In the genomic region with DNA sequence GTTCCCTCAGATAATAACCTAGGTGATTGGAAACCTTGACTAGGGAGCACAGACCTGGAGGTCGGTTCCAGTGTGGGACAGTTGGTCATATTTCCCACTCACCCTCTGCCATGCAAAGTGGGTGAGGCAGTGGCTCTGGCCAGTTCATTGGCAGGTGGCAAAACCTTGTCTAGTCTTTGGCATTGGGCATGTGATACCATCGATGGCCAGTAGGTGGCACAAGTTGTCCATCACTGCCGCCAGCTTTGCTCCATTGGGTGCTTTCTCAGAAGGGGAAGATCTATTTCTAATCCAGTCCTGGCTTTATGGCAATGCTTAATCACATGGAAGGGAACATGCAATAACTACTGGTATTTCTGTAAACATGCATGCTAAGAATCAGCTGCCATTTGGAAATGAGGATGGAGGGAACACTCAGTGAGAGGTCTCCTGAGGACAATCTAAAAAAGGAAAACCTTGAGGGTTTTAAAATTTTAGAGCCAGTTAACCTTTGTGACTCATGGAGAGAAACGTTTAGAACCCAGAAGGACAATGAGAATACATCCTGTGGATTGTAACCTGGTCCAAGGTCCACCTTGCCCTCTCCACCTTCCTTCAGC, we compare ENCODE assay signal across 7 cellular contexts.
DNase-seq lines count a peak whose midpoint lies in the region; ATAC-seq, FAIRE-seq and TF ChIP-seq lines count a peak whose summit lies in the region.
"Not testable (repeated sequence)": the region's sequence is repeated elsewhere in the genome, so short reads cannot be mapped to it uniquely, and the experiment has no call there.

No MANE protein-coding gene starts in this region.

- H4K91ac ChIP-seq in H9 (ENCODE audit: insufficient read length, low read depth, low read length); H1 (replicated peaks; ENCODE audit: insufficient read length, low read length): not testable (repeated sequence)

- not testable (repeated sequence) for H3K23me2 ChIP-seq in H9 (ENCODE audit: insufficient read length, low read depth, low read length, poor library complexity, severe bottlenecking); H1 (ENCODE audit: low read depth, low read length)

- not testable (repeated sequence) for H2AFZ ChIP-seq in H9 (ENCODE audit: low read length); H1 (ENCODE audit: low read length)

- H3K9me3 Mint-ChIP-seq in H9; activated CD8-positive, alpha-beta memory T cell treated with anti-CD3 and anti-CD28 coated beads, Interleukin-2, amount 10 ng/mL, durations not matched to agents 7 days and 5 days (ENCODE audit: low read depth): not testable (repeated sequence)

- DNase-seq in H9; activated CD8-positive, alpha-beta memory T cell treated with anti-CD3 and anti-CD28 coated beads, Interleukin-2, amount 10 ng/mL, durations not matched to agents 7 days and 5 days; H1 (ENCODE audit: low read depth in 1 of 2, low spot score in 2 of 2); right cardiac atrium: not testable (repeated sequence)
- peak; percentile 4 for DNase-seq in LHCN-M2 (ENCODE audit: low read depth)

- H3K4me2 ChIP-seq in H9 (ENCODE audit: insufficient read depth, insufficient read length, low read length); H1 (ENCODE audit: insufficient read depth in 1 of 2, low read depth in 2 of 2, low read length in 2 of 2): not testable (repeated sequence)

- FAIRE-seq in H1 (lab: Jason Lieb, UNC), result peak; percentile 99

- H3K23ac ChIP-seq in H9 (ENCODE audit: insufficient read length, low read depth, low read length); H1 (ENCODE audit: insufficient read length): not testable (repeated sequence)

- not testable (repeated sequence) for H2BK120ac ChIP-seq in H9 (ENCODE audit: low read depth, low read length, poor library complexity, severe bottlenecking); H1 (replicated peaks; ENCODE audit: low read depth, low read length)

- H3K9ac ChIP-seq in H9 (ENCODE audit: extremely low read depth, insufficient read length, low read length); H1 (replicated peaks in 1 of 4; ENCODE audit: extremely low read depth in 1 of 4, low read depth in 3 of 4, low read length in 3 of 4): not testable (repeated sequence)

- not testable (repeated sequence) for H3K36me3 ChIP-seq in H1 (ENCODE audit: control insufficient read depth in 2 of 4, insufficient read depth in 4 of 4, low read length in 3 of 4); neutrophil

- H3K4ac ChIP-seq in H9 (ENCODE audit: low read depth, low read length); H1 (replicated peaks; ENCODE audit: insufficient read length, low read depth, low read length): not testable (repeated sequence)

- H2BK12ac ChIP-seq in H9 (ENCODE audit: insufficient read length, low read depth, low read length); H1 (ENCODE audit: low read depth, low read length): not testable (repeated sequence)

- POLR2A ChIA-PET in H1 (lab: Charles Lee; ENCODE audit: partially characterized antibody), result not testable (repeated sequence)

- not testable (repeated sequence) for H3K36me3 Mint-ChIP-seq in H9 (ENCODE audit: insufficient read depth in 1 of 3, low read depth in 3 of 3); activated CD8-positive, alpha-beta memory T cell treated with anti-CD3 and anti-CD28 coated beads, Interleukin-2, amount 10 ng/mL, durations not matched to agents 7 days and 5 days

- H4K8ac ChIP-seq in H9 (replicated peaks; ENCODE audit: insufficient read length, low read depth, low read length); H1 (ENCODE audit: extremely low read depth, insufficient read depth, low read length): not testable (repeated sequence)

- H3T11ph ChIP-seq in H9 (ENCODE audit: low read length), result not testable (repeated sequence)

- not testable (repeated sequence) for H3K4me1 ChIP-seq in H9 (ENCODE audit: insufficient read depth, low read length); H1 (replicated peaks in 1 of 4; ENCODE audit: control insufficient read depth in 3 of 4, insufficient read depth in 4 of 4, low read length in 3 of 4); right cardiac atrium (ENCODE audit: control insufficient read depth, insufficient read depth, low read length); neutrophil (ENCODE audit: control insufficient read depth in 1 of 2, insufficient read depth in 1 of 2, low read depth in 1 of 2, low read length in 1 of 2)

- H2BK15ac ChIP-seq in H9 (ENCODE audit: low read depth, low read length); H1 (ENCODE audit: low read length): not testable (repeated sequence)

- not testable (repeated sequence) for H3K27me3 ChIP-seq in H9 (ENCODE audit: insufficient read depth, low read length); H1 (replicated peaks in 1 of 4; ENCODE audit: control insufficient read depth in 3 of 4, extremely low read depth in 1 of 4, insufficient read depth in 3 of 4, low read length in 3 of 4); right cardiac atrium (ENCODE audit: control insufficient read depth, insufficient read depth); neutrophil

- H3K27me3 Mint-ChIP-seq in H9 (ENCODE audit: low read depth); activated CD8-positive, alpha-beta memory T cell treated with anti-CD3 and anti-CD28 coated beads, Interleukin-2, amount 10 ng/mL, durations not matched to agents 7 days and 5 days: not testable (repeated sequence)

- TF ChIP-seq RAD21 in H1 (IDR thresholded peaks at IDR 0.05 in 1 of 2, conservative IDR thresholded peaks at IDR 0.05 in 1 of 2; ENCODE audit: low read depth in 2 of 2, low read length in 2 of 2), result peak; percentile 25 to 26; a peak in 2 of 4 replicates

- not testable (repeated sequence) for TF ChIP-seq POLR2A in H1 (IDR thresholded peaks at IDR 0.05; ENCODE audit: control extremely low read depth in 1 of 2, low read depth in 2 of 2, low read length in 2 of 2)

- intact Hi-C loops in right cardiac atrium (cut with DNase I), result not testable (repeated sequence)

- H2AK5ac ChIP-seq in H9 (ENCODE audit: insufficient read length, low read length); H1 (ENCODE audit: low read depth, low read length): not testable (repeated sequence)

- H2BK20ac ChIP-seq in H9 (ENCODE audit: low read depth, low read length, poor library complexity, severe bottlenecking); H1 (ENCODE audit: low read length): not testable (repeated sequence)

- not testable (repeated sequence) for H3K79me2 ChIP-seq in H9 (ENCODE audit: insufficient read depth, low read length); H1 (ENCODE audit: control insufficient read depth in 1 of 2, insufficient read depth in 2 of 2, low read length in 2 of 2)

- WGBS in H9 (ENCODE audit: extremely low coverage, insufficient read length, low lambda C conversion rate), result no CpG with 5 or more reads among the region's 4 CpGs
- 46% methylated on average over 2 of the region's 4 CpGs; no CpG with 5 or more reads in 1 of the 2 experiments for WGBS in H1 (ENCODE audit: extremely low coverage in 1 of 2, insufficient coverage in 1 of 2, insufficient read length in 1 of 2, insufficient replicate concordance in 2 of 2, low coverage in 1 of 2, low lambda C conversion rate in 2 of 2, missing lambda C conversion rate in 1 of 2), 2 experiments
- 0% methylated on average over 2 of the region's 4 CpGs for WGBS in right cardiac atrium

- TF ChIP-seq CTCF in GM12873 (IDR thresholded peaks at IDR 0.05; ENCODE audit: insufficient read depth, low read depth, low read length, missing control alignments), result peak; percentile 11
- peak; percentile 53 for TF ChIP-seq CTCF in H9 (conservative IDR thresholded peaks at IDR 0.05)
- TF ChIP-seq CTCF in H1 (IDR thresholded peaks at IDR 0.05; ENCODE audit: control extremely low read depth in 1 of 3, insufficient read depth in 1 of 3, low read depth in 1 of 3, low read length in 3 of 3), result peak in 1 of 3 experiments; percentile 24; a peak in 1 of 4 replicates
- TF ChIP-seq CTCF in neutrophil (IDR thresholded peaks at IDR 0.05), result peak; percentile 66

- H3K18ac ChIP-seq in H9 (ENCODE audit: insufficient read length, low read depth, low read length); H1 (ENCODE audit: extremely low read depth, low read length): not testable (repeated sequence)

- not testable (repeated sequence) for H3K9me3 ChIP-seq in H9 (ENCODE audit: control insufficient read depth, low read depth, low read length); H1 (ENCODE audit: insufficient read depth in 2 of 2, low read depth in 1 of 2, low read length in 1 of 2); right cardiac atrium (ENCODE audit: control insufficient read depth, low read length); neutrophil

- H3K79me1 ChIP-seq in H9 (ENCODE audit: insufficient read depth, low read depth, low read length, poor library complexity, severe bottlenecking); H1 (ENCODE audit: low read depth, low read length): not testable (repeated sequence)

- H2BK5ac ChIP-seq in H9 (ENCODE audit: insufficient read length, low read length); H1 (ENCODE audit: low read depth, low read length): not testable (repeated sequence)

- H3K56ac ChIP-seq in H9 (ENCODE audit: insufficient read length, low read depth, low read length); H1 (replicated peaks; ENCODE audit: insufficient read length, low read depth, low read length): not testable (repeated sequence)

- H3K27ac ChIP-seq in H9 (ENCODE audit: insufficient read length, low read depth, low read length); H1 (ENCODE audit: low read depth, low read length); right cardiac atrium (ENCODE audit: low read length); neutrophil: not testable (repeated sequence)

- not testable (repeated sequence) for H3K14ac ChIP-seq in H9 (ENCODE audit: insufficient read depth, low read length); H1 (ENCODE audit: insufficient read length)

- not testable (repeated sequence) for H3K4me3 Mint-ChIP-seq in H9; activated CD8-positive, alpha-beta memory T cell treated with anti-CD3 and anti-CD28 coated beads, Interleukin-2, amount 10 ng/mL, durations not matched to agents 7 days and 5 days

- TF ChIP-seq EP300 in H1 (IDR thresholded peaks at IDR 0.05; ENCODE audit: borderline replicate concordance in 1 of 2, low read depth in 2 of 2, low read length in 2 of 2), result not testable (repeated sequence)

- peak; percentile 87 for ATAC-seq in activated CD8-positive, alpha-beta memory T cell treated with anti-CD3 and anti-CD28 coated beads, Interleukin-2, amount 10 ng/mL, durations not matched to agents 7 days and 5 days
- peak; percentile 79 to 91 for ATAC-seq in right cardiac atrium

- CTCF ChIA-PET in activated CD8-positive, alpha-beta memory T cell treated with anti-CD3 and anti-CD28 coated beads, Interleukin-2, amount 10 ng/mL, durations not matched to agents 7 days and 5 days (lab: Charles Lee); H1 (lab: Charles Lee; ENCODE audit: partially characterized antibody): not testable (repeated sequence)

- H4K5ac ChIP-seq in H9 (ENCODE audit: insufficient read length, low read depth, low read length); H1 (ENCODE audit: insufficient read length, low read depth, low read length): not testable (repeated sequence)

- not testable (repeated sequence) for H3K4me1 Mint-ChIP-seq in H9
- peaks cover 12% of the 10 kb centered on the region for H3K4me1 Mint-ChIP-seq in activated CD8-positive, alpha-beta memory T cell treated with anti-CD3 and anti-CD28 coated beads, Interleukin-2, amount 10 ng/mL, durations not matched to agents 7 days and 5 days

- not testable (repeated sequence) for H3K4me3 ChIP-seq in H1 (ENCODE audit: extremely low read depth in 1 of 4, insufficient read depth in 2 of 4, low read depth in 3 of 4, low read length in 4 of 4); right cardiac atrium (ENCODE audit: low read length); neutrophil (ENCODE audit: low read depth in 1 of 2, low read length in 1 of 2)

- H4K20me1 ChIP-seq in H9 (ENCODE audit: control insufficient read depth, insufficient read depth, insufficient read length); H1 (replicated peaks in 1 of 2; ENCODE audit: control insufficient read depth in 1 of 2, insufficient read depth in 2 of 2, low read length in 2 of 2): not testable (repeated sequence)

- not testable (repeated sequence) for H3K27ac Mint-ChIP-seq in H9
- H3K27ac Mint-ChIP-seq in activated CD8-positive, alpha-beta memory T cell treated with anti-CD3 and anti-CD28 coated beads, Interleukin-2, amount 10 ng/mL, durations not matched to agents 7 days and 5 days, result peak overlapping the region; percentile 34
